Comparison of ENCODE assay signal across 21 cellular contexts in genomic region chr12:32100888-32101287, GRCh38. TPM values are rescaled to one million over a fixed set of nuclear protein-coding genes. Genes with fewer than 3 reads are reported as not detected.
DNase-seq lines count a peak whose midpoint lies in the region; ATAC-seq and TF ChIP-seq lines count a peak whose summit lies in the region.
"Had no signal": no experiment of that assay in that cellular context is flagged by ENCODE, and none has a peak within 500 bp of the region (broad histone marks: within the 10 kb centered on the region; RNA-seq: fewer than 3 reads in every experiment).

No MANE protein-coding gene starts in this region.

- no peak overlapping the region for H2AFZ ChIP-seq in GM23338
- no peak overlapping the region for H2AFZ ChIP-seq in IMR-90 (replicated peaks; ENCODE audit: low read length, poor library complexity)
- no peak overlapping the region for H2AFZ ChIP-seq in trophoblast cell (ENCODE audit: insufficient read depth, low read length, poor library complexity)
- no peak overlapping the region for H2AFZ ChIP-seq in MM.1S (ENCODE audit: low read length)

- H3K27ac Mint-ChIP-seq in GM23338, result no peak overlapping the region
- H3K27ac Mint-ChIP-seq: CD8-positive, alpha-beta T cell; HFFc6; IgD-negative memory B cell had no signal

- TF ChIP-seq POLR2A in IMR-90 (IDR thresholded peaks at IDR 0.05; ENCODE audit: low read depth, low read length) (no peak), esophagus muscularis mucosa (IDR thresholded peaks at IDR 0.05; ENCODE audit: low read depth) (no peak)

- H3K27me3 ChIP-seq in GM23338 (ENCODE audit: insufficient read depth) (no peaks in the 10 kb centered on the region), IMR-90 (ENCODE audit: control insufficient read depth, insufficient read depth, low read length) (no peaks in the 10 kb centered on the region), esophagus muscularis mucosa (no peaks in the 10 kb centered on the region), trophoblast cell (ENCODE audit: insufficient read depth, low read length) (no peaks in the 10 kb centered on the region), MM.1S (replicated peaks; ENCODE audit: insufficient read depth, low read length) (no peaks in the 10 kb centered on the region)
- H3K27me3 ChIP-seq: BLaER1 had no signal

- H3K9ac ChIP-seq in IMR-90 (ENCODE audit: low read depth, low read length) (no peak overlapping the region), trophoblast cell (ENCODE audit: low read length) (no peak overlapping the region), MM.1S (ENCODE audit: low read length) (no peak overlapping the region)
- H3K9ac ChIP-seq: BLaER1 had no signal

- H3K4me1 Mint-ChIP-seq in GM23338, result peaks cover 11% of the 10 kb centered on the region

- no peak overlapping the region for H2BK12ac ChIP-seq in trophoblast cell (ENCODE audit: low read length)

- no peak overlapping the region for H3K4me3 ChIP-seq in GM23338
- no peak overlapping the region for H3K4me3 ChIP-seq in IMR-90 (ENCODE audit: insufficient read depth, low read depth, low read length)
- no peak overlapping the region for H3K4me3 ChIP-seq in esophagus muscularis mucosa
- no peak overlapping the region for H3K4me3 ChIP-seq in trophoblast cell (ENCODE audit: low read depth, low read length)
- H3K4me3 ChIP-seq in MM.1S (ENCODE audit: low read length), result no peak overlapping the region
- H3K4me3 ChIP-seq: BLaER1, GM12878 had no signal

- TF ChIP-seq RAD21 in IMR-90 (IDR thresholded peaks at IDR 0.05; ENCODE audit: low read length), result no peak

- POLR2A ChIA-PET in IMR-90 (lab: Charles Lee; ENCODE audit: unreplicated experiment), result interaction anchor here (0.7 kb wide), 1 partner anchor 9 kb away, joined by 3 read pairs; no protein-coding TSS in a partner anchor

- intact Hi-C loops in IMR-90 (cut with micrococcal nuclease) (no loop called here), esophagus muscularis mucosa (cut with DNase I) (loop anchor here (10.0 kb wide), 1 partner anchor 574 kb away; the partner anchor contains the start of gene DNM1L)

- H4K91ac ChIP-seq in IMR-90 (ENCODE audit: insufficient read depth, low read depth, low read length), result no peak overlapping the region
- H4K91ac ChIP-seq in trophoblast cell (ENCODE audit: low read depth, low read length), result no peak overlapping the region

- dilution Hi-C loops in IMR-90 (cut with HindIII; ENCODE audit: low sequenced_read_pairs, unreplicated experiment), result no loop called here

- BruUV-seq in IMR-90 (replicated peaks; lab: Mats Ljungman, UMichigan), result no TSS peak

- no peak for DNase-seq in GM23338 (ENCODE audit: low spot score)
- DNase-seq in IMR-90, result no peak
- DNase-seq in esophagus muscularis mucosa (ENCODE audit: extremely low spot score), result peak; percentile 75
- DNase-seq in trophoblast cell, result peak; percentile 25 to 50
- no peak for DNase-seq in GM03348 (ENCODE audit: low spot score)
- no peak for DNase-seq in MM.1S
- DNase-seq: 8988T; Calu3; CD8-positive, alpha-beta T cell; DMS79 treated with DMSO at 0.1 percent for 48 hours; GF-D8; HFFc6; Kasumi-1; KBM-7 had no signal

- H3K4ac ChIP-seq in IMR-90 (ENCODE audit: low read depth, low read length), result no peak overlapping the region
- no peak overlapping the region for H3K4ac ChIP-seq in trophoblast cell (ENCODE audit: low read depth, low read length)

- H3K36me3 Mint-ChIP-seq in GM23338 (ENCODE audit: low read depth), result peaks cover 3% of the 10 kb centered on the region; the same call in 1 of the 3 replicates
- H3K36me3 Mint-ChIP-seq: CD14-positive monocyte had no signal

- H2BK5ac ChIP-seq in IMR-90 (ENCODE audit: low read depth, low read length, poor library complexity, severe bottlenecking), result no peak overlapping the region
- no peak overlapping the region for H2BK5ac ChIP-seq in trophoblast cell (ENCODE audit: low read depth, low read length, poor library complexity)

- no peaks in the 10 kb centered on the region; the same call in 1 of the 3 replicates for H3K9me3 Mint-ChIP-seq in GM23338
- H3K9me3 Mint-ChIP-seq: CD14-positive monocyte; CD8-positive, alpha-beta T cell; HFFc6; IgD-negative memory B cell had no signal

- H3K79me2 ChIP-seq in GM23338 (replicated peaks; ENCODE audit: insufficient read depth) (no peaks in the 10 kb centered on the region), trophoblast cell (ENCODE audit: control insufficient read depth, insufficient read depth, low read length, poor library complexity) (no peaks in the 10 kb centered on the region), MM.1S (ENCODE audit: low read length) (no peaks in the 10 kb centered on the region)

- H3K36me3 ChIP-seq in GM23338 (ENCODE audit: insufficient read depth) (no peaks in the 10 kb centered on the region), IMR-90 (ENCODE audit: control insufficient read depth, insufficient read depth, low read length) (no peaks in the 10 kb centered on the region), esophagus muscularis mucosa (no peaks in the 10 kb centered on the region), trophoblast cell (ENCODE audit: control insufficient read depth in 1 of 2, insufficient read depth in 2 of 2, low read length in 2 of 2) (no peaks in the 10 kb centered on the region), MM.1S (replicated peaks; ENCODE audit: insufficient read depth, low read length) (no peaks in the 10 kb centered on the region)
- H3K36me3 ChIP-seq: BLaER1 had no signal

- no peak for ATAC-seq in GM23338
- no peak for ATAC-seq in IMR-90 (ENCODE audit: low read depth)
- no peak for ATAC-seq in GM21723 (IDR thresholded peaks at IDR 0.05; ENCODE audit: unreplicated experiment)
- no peak for ATAC-seq in HG03039 (IDR thresholded peaks at IDR 0.05; ENCODE audit: unreplicated experiment)
- ATAC-seq: CD8-positive, alpha-beta T cell; GM12878; HCT116 had no signal

- H3K27ac ChIP-seq in GM23338 (ENCODE audit: low read depth) (peak overlapping the region; percentile 98), IMR-90 (ENCODE audit: insufficient read depth, low read length) (no peak overlapping the region), esophagus muscularis mucosa (replicated peaks in 1 of 4) (no peak overlapping the region), trophoblast cell (ENCODE audit: low read depth, low read length) (no peak overlapping the region), MM.1S (ENCODE audit: low read length) (no peak overlapping the region)
- H3K27ac ChIP-seq: BLaER1 had no signal

- H3K27me3 Mint-ChIP-seq in GM23338 (ENCODE audit: insufficient read depth, low read depth, poor library complexity), result peaks cover 3% of the 10 kb centered on the region
- H3K27me3 Mint-ChIP-seq: IgD-negative memory B cell had no signal

- no peak overlapping the region; the same call in 2 of the 3 replicates for H3K4me3 Mint-ChIP-seq in GM23338
- H3K4me3 Mint-ChIP-seq: CD14-positive monocyte; CD8-positive, alpha-beta T cell; HFFc6; IgD-negative memory B cell had no signal

- H3K14ac ChIP-seq in IMR-90 (replicated peaks; ENCODE audit: low read depth, low read length), result no peak overlapping the region
- H3K14ac ChIP-seq in trophoblast cell (ENCODE audit: low read length), result no peak overlapping the region

- H3K9me3 ChIP-seq in IMR-90 (ENCODE audit: control insufficient read depth, insufficient read depth, low read length), result no peaks in the 10 kb centered on the region
- no peaks in the 10 kb centered on the region for H3K9me3 ChIP-seq in esophagus muscularis mucosa
- no peaks in the 10 kb centered on the region for H3K9me3 ChIP-seq in trophoblast cell (ENCODE audit: insufficient read depth, low read depth, low read length)
- no peaks in the 10 kb centered on the region for H3K9me3 ChIP-seq in MM.1S (replicated peaks; ENCODE audit: insufficient read depth, low read length)
- H3K9me3 ChIP-seq: BLaER1 had no signal

- H2BK120ac ChIP-seq in IMR-90 (ENCODE audit: low read depth, low read length), result no peak overlapping the region
- H2BK120ac ChIP-seq in trophoblast cell (ENCODE audit: insufficient read depth, low read length, poor library complexity), result no peak overlapping the region

- no peak overlapping the region for H4K8ac ChIP-seq in IMR-90 (ENCODE audit: low read depth in 2 of 2, low read length in 2 of 2)
- no peak overlapping the region for H4K8ac ChIP-seq in trophoblast cell (ENCODE audit: low read depth, low read length)

- no CpG with 5 or more reads among the region's 5 CpGs for WGBS in IMR-90 (ENCODE audit: extremely low coverage in 2 of 2, insufficient read length in 1 of 2), 2 experiments
- WGBS in esophagus muscularis mucosa, result 92% methylated on average over 5 of the region's 5 CpGs
- no CpG with 5 or more reads among the region's 5 CpGs for WGBS in trophoblast cell (ENCODE audit: extremely low coverage, insufficient coverage, insufficient read length)

- no peaks in the 10 kb centered on the region for H4K20me1 ChIP-seq in GM23338 (replicated peaks; ENCODE audit: insufficient read depth)
- no peaks in the 10 kb centered on the region for H4K20me1 ChIP-seq in IMR-90 (ENCODE audit: insufficient read depth, low read length)
- H4K20me1 ChIP-seq in MM.1S (ENCODE audit: insufficient read depth, low read length), result no peaks in the 10 kb centered on the region
- H4K20me1 ChIP-seq: BLaER1 had no signal

- H3K9me2 ChIP-seq in GM23338 (ENCODE audit: insufficient read depth) (peaks cover 12% of the 10 kb centered on the region), MM.1S (replicated peaks; ENCODE audit: insufficient read depth, low read length) (no peaks in the 10 kb centered on the region)

- H3K4me2 ChIP-seq in GM23338 (peak overlapping the region; percentile 64), IMR-90 (ENCODE audit: low read depth, low read length) (no peak overlapping the region), trophoblast cell (ENCODE audit: low read length) (no peak overlapping the region), MM.1S (ENCODE audit: low read depth, low read length) (no peak overlapping the region)

- no peak overlapping the region for H2AK9ac ChIP-seq in IMR-90 (replicated peaks; ENCODE audit: low read depth, low read length, poor library complexity)

- no peak for TF ChIP-seq EP300 in esophagus muscularis mucosa (IDR thresholded peaks at IDR 0.05)

- H2BK20ac ChIP-seq in IMR-90 (ENCODE audit: low read depth, low read length), result no peak overlapping the region

- in situ Hi-C loops in IMR-90 (cut with MboI; ENCODE audit: low sequenced_read_pairs), result no loop called here

- no peaks in the 10 kb centered on the region for H3K79me1 ChIP-seq in IMR-90 (ENCODE audit: low read depth in 1 of 2, low read length in 2 of 2)
- no peaks in the 10 kb centered on the region for H3K79me1 ChIP-seq in trophoblast cell (ENCODE audit: low read length)

- no peak overlapping the region for H4K5ac ChIP-seq in IMR-90 (ENCODE audit: low read depth, low read length)

- H3F3A ChIP-seq in GM23338 (replicated peaks; ENCODE audit: low read depth), result peaks cover 3% of the 10 kb centered on the region; the same call in 1 of the 2 replicates
- H3F3A ChIP-seq in MM.1S (ENCODE audit: insufficient read depth, low read length), result no peaks in the 10 kb centered on the region

- no peak overlapping the region for H3K23ac ChIP-seq in IMR-90 (ENCODE audit: low read depth, low read length)
- no peak overlapping the region for H3K23ac ChIP-seq in trophoblast cell (ENCODE audit: low read length)

- TF ChIP-seq CTCF in GM23338 (conservative IDR thresholded peaks at IDR 0.05; ENCODE audit: low read depth in 2 of 2) (no peak), IMR-90 (conservative IDR thresholded peaks at IDR 0.05; ENCODE audit: low read depth, low read length) (no peak), esophagus muscularis mucosa (IDR thresholded peaks at IDR 0.05) (no peak), MM.1S (IDR thresholded peaks at IDR 0.05; ENCODE audit: low read length) (no peak)

- H2AK5ac ChIP-seq in IMR-90 (ENCODE audit: low read depth, low read length) (0 out of 2 replicates have a peak overlapping the region, but pooled peaks have one; percentile 56), trophoblast cell (ENCODE audit: low read length) (no peak overlapping the region)

- no peak overlapping the region for H2BK15ac ChIP-seq in IMR-90 (ENCODE audit: low read depth, low read length)

- no peaks in the 10 kb centered on the region; the same call in 1 of the 2 replicates for H3K9me1 ChIP-seq in IMR-90 (ENCODE audit: insufficient read depth, low read length)

- no peak overlapping the region for H3K56ac ChIP-seq in IMR-90 (ENCODE audit: extremely low read depth, insufficient read depth, low read length)

- H3K18ac ChIP-seq in IMR-90 (ENCODE audit: low read depth, low read length) (no peak overlapping the region), trophoblast cell (ENCODE audit: low read length) (no peak overlapping the region)

- no peak overlapping the region for H4K12ac ChIP-seq in trophoblast cell (ENCODE audit: low read depth, low read length)

- H3K4me1 ChIP-seq in GM23338 (ENCODE audit: insufficient read depth) (peaks cover 28% of the 10 kb centered on the region), IMR-90 (ENCODE audit: control insufficient read depth, insufficient read depth, low read length) (no peaks in the 10 kb centered on the region), esophagus muscularis mucosa (peaks cover under 1 to 4% (median 2%) of the 10 kb centered on the region in 4 donors), trophoblast cell (ENCODE audit: control insufficient read depth in 1 of 2, insufficient read depth in 2 of 2, low read length in 2 of 2) (no peaks in the 10 kb centered on the region), MM.1S (ENCODE audit: low read length) (no peaks in the 10 kb centered on the region)

- CTCF ChIA-PET in IMR-90 (lab: Yijun Ruan, JAX), result no interaction called here

RNA-seq across cellular contexts. Expression of gene BICD1, which starts 5.8 kb away (rescaled TPM):
- total RNA-seq in GM23338 (2014; rRNA removed; shearing (Covaris generic)), result 76.4 and 83.6 TPM in 2 replicates
- 46.3 and 59.3 TPM in 2 replicates for polyA plus RNA-seq in GM23338 (2016; fragmentation: Nextera tagmentation; extraction: Ambion mirVana)
- total RNA-seq in IMR-90 (2012; rRNA removed), result 17.2 and 25.0 TPM in 2 replicates
- polyA plus RNA-seq in IMR-90 (2012; rRNA removed), result 17.6 and 21.8 TPM in 2 replicates
- 7.2 and 7.3 TPM in 2 replicates for polyA plus RNA-seq in IMR-90 (2012; cell fraction: cytosol; rRNA removed)
- 32.2 and 53.0 TPM in 2 replicates for polyA plus RNA-seq in IMR-90 (2012; cell fraction: nucleus; rRNA removed; ENCODE audit: low replicate concordance)
- 10 to 100 TPM in 2 of 4 donors, 1 to 10 TPM in 2; 6.8 to 14.1 (median 10.2) TPM for total RNA-seq in esophagus muscularis mucosa
- 10.1 and 10.5 TPM in 2 replicates for polyA plus RNA-seq in trophoblast cell (2013)

Comparison
In these comparisons a context has a peak if more than half of its experiments do, and no peak if none do; other contexts are left out.
1. DNase-seq: peak in esophagus muscularis mucosa (single experiment) and trophoblast cell (2 of 2); none in GM23338 (single experiment), IMR-90 (single experiment), GM03348 (single experiment) and MM.1S (single experiment).